4 cellular contexts compared by ENCODE assay signal in the genomic region with DNA sequence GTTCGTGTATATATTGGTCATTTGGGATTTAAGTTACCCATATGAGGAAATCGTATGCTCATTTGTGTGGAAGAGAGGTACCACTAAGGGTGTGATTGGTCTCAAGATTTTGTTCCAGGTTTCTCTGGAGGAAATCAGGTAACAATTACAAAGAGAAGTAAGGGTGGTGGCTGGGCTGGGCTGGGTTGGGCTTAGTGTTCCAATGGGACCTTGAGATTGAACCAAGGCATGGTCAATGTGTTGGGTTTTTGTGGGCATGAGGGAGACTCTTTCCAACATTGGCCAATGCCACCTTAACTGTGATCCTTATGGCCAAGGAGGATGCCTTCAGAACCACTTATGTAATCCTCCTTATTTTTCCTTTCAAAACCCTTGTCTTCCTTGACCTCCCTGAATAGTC. TPM values are rescaled to one million over a fixed set of nuclear protein-coding genes. Genes with fewer than 3 reads are reported as not detected.
"Had no signal": no experiment of that assay in that cellular context is flagged by ENCODE, and none has a peak within 500 bp of the region (broad histone marks: within the 10 kb centered on the region; RNA-seq: fewer than 3 reads in every experiment).

No MANE protein-coding gene starts in this region.

RNA-seq across cellular contexts. Expression of a gene that starts 4.6 kb away (rescaled TPM):
- total RNA-seq: K562, M059J, SK-MEL-5 had no signal
- polyA plus RNA-seq: IgD-negative memory B cell, K562 had no signal

RNA-seq across cellular contexts. Expression of a gene that starts 23.4 kb away (rescaled TPM):
- total RNA-seq: K562, M059J, SK-MEL-5 had no signal
- polyA plus RNA-seq: IgD-negative memory B cell, K562 had no signal

RNA-seq across cellular contexts. Expression of a gene that starts 29.4 kb away (rescaled TPM):
- total RNA-seq: K562, M059J, SK-MEL-5 had no signal
- polyA plus RNA-seq: IgD-negative memory B cell, K562 had no signal

RNA-seq across cellular contexts. Expression of a gene that starts 54.3 kb away (rescaled TPM):
- total RNA-seq: K562, M059J, SK-MEL-5 had no signal
- polyA plus RNA-seq: IgD-negative memory B cell, K562 had no signal

RNA-seq across cellular contexts. Expression of a gene that starts 59.0 kb away (rescaled TPM):
- total RNA-seq: K562, M059J, SK-MEL-5 had no signal
- polyA plus RNA-seq: IgD-negative memory B cell, K562 had no signal
